In genomic region chr9:107425110-107426025, GRCh38 we compare ENCODE assay signal across 8 cellular contexts.
A peak's percentile ranks its signal among the peaks of the same experiment; 100 is the strongest.
DNase-seq lines count a peak whose midpoint lies in the region; ATAC-seq, FAIRE-seq and TF ChIP-seq lines count a peak whose summit lies in the region.

No MANE protein-coding gene starts in this region.

- H3K27me3 ChIP-seq in AG04450 (ENCODE audit: control insufficient read depth, insufficient read depth, low read length) (peaks cover 2% of the 10 kb centered on the region), mammary epithelial cell (ENCODE audit: insufficient read depth, low read length) (no peaks in the 10 kb centered on the region)

- intact Hi-C loops in mammary epithelial cell (cut with micrococcal nuclease) = no loop called here

- POLR2A ChIA-PET in AG04450 (lab: Yijun Ruan, JAX) = interaction anchor here (0.6 to 0.7 kb wide), 2 partner anchors 101 to 861 kb away, joined by 3 to 4 read pairs; no protein-coding TSS in a partner anchor

- TF ChIP-seq CTCF in AG04450 (IDR thresholded peaks at IDR 0.05; ENCODE audit: low read depth, low read length) (peak; percentile 86), WI38 (IDR thresholded peaks at IDR 0.05; ENCODE audit: low read depth, low read length) (peak; percentile 97), mammary epithelial cell (conservative IDR thresholded peaks at IDR 0.05 in 1 of 2, IDR thresholded peaks at IDR 0.05 in 1 of 2; ENCODE audit: extremely low read depth in 1 of 2, insufficient read depth in 1 of 2, low read depth in 1 of 2, low read length in 2 of 2) (peak; percentile 77 to 79)

- H3K4me2 ChIP-seq in mammary epithelial cell (ENCODE audit: insufficient read depth, low read depth, low read length) = peak overlapping the region; percentile 33

- no peaks in the 10 kb centered on the region; the same call in 1 of the 2 replicates for H3K9me3 ChIP-seq in AG04450 (ENCODE audit: control insufficient read depth, insufficient read depth, low read length)
- H3K9me3 ChIP-seq in mammary epithelial cell (replicated peaks; ENCODE audit: insufficient read depth, low read length) = no peaks in the 10 kb centered on the region

- H3K4me3 ChIP-seq in AG04450 (ENCODE audit: low read depth, low read length) = peak overlapping the region; percentile 36
- peak overlapping the region; percentile 30; the same call in 1 of the 2 replicates for H3K4me3 ChIP-seq in WI38 (ENCODE audit: low read depth, low read length)
- no peak overlapping the region for H3K4me3 ChIP-seq in mammary epithelial cell (replicated peaks in 1 of 3; ENCODE audit: insufficient read depth in 1 of 3, low read depth in 2 of 3, low read length in 3 of 3)

- CTCF ChIA-PET in AG04450 (lab: Charles Lee) = interaction anchor here (0.6 to 5.7 kb wide), 43 partner anchors 9 to 1518 kb away, joined by 3 to 60 read pairs (median 3); no protein-coding TSS in a partner anchor
- CTCF ChIA-PET in mammary epithelial cell (lab: Charles Lee; ENCODE audit: low non-redundant PET) = no interaction called here

- H2AFZ ChIP-seq in mammary epithelial cell (ENCODE audit: low read depth, low read length) = peak overlapping the region; percentile 92

- no peak for DNase-seq in AG04450 (ENCODE audit: low read depth, low spot score)
- DNase-seq in mammary epithelial cell = peak; percentile 38
- peak; percentile 82 for DNase-seq in islet precursor cell
- peak; percentile 57 for DNase-seq in stimulated activated CD4-positive, alpha-beta T cell treated with anti-CD3 and anti-CD28 coated beads, Interleukin-12 subunit alpha, Interleukin-12 subunit beta, amount 100 ng/mL, for 4 hours
- DNase-seq in RCC 7860 (ENCODE audit: low spot score) = no peak

- in situ Hi-C loops in mammary epithelial cell (cut with MboI; ENCODE audit: low sequenced_read_pairs in 2 of 2) = no loop called here

- no peak for FAIRE-seq in RCC 7860 (lab: Jason Lieb, UNC)

- WGBS in mammary epithelial cell (ENCODE audit: low coverage, missing lambda C conversion rate) = 74% methylated on average over 16 of the region's 46 CpGs

- H4K20me1 ChIP-seq in mammary epithelial cell (ENCODE audit: insufficient read depth, low read length) = no peaks in the 10 kb centered on the region

- H3K27ac ChIP-seq in AG04450 (ENCODE audit: low read depth, low read length) = no peak overlapping the region
- H3K27ac ChIP-seq in mammary epithelial cell (ENCODE audit: insufficient read depth, low read depth, low read length) = no peak overlapping the region

- no peaks in the 10 kb centered on the region for H3K79me2 ChIP-seq in mammary epithelial cell (ENCODE audit: insufficient read depth, low read length)

- ATAC-seq in GM19324 (IDR thresholded peaks at IDR 0.05; ENCODE audit: low FRiP score, unreplicated experiment) (peak; percentile 63), HG03457 (IDR thresholded peaks at IDR 0.05; ENCODE audit: unreplicated experiment) (peak; percentile 88)

- H3K36me3 ChIP-seq in mammary epithelial cell (ENCODE audit: insufficient read depth, low read length) = no peaks in the 10 kb centered on the region

- H3K4me1 ChIP-seq in mammary epithelial cell (ENCODE audit: insufficient read depth, low read length) = peaks cover 3% of the 10 kb centered on the region

- H3K9ac ChIP-seq in mammary epithelial cell (ENCODE audit: insufficient read depth, low read length) = no peak overlapping the region

- BruUV-seq in mammary epithelial cell (replicated peaks; lab: Mats Ljungman, UMichigan) = no TSS peak

- dilution Hi-C loops in mammary epithelial cell (cut with HindIII; ENCODE audit: low sequenced_read_pairs) = no loop called here

Comparison
In these comparisons a context has a peak if more than half of its experiments do, and no peak if none do; other contexts are left out.
1. DNase-seq: peak in mammary epithelial cell (single experiment), islet precursor cell (single experiment) and stimulated activated CD4-positive, alpha-beta T cell treated with anti-CD3 and anti-CD28 coated beads, Interleukin-12 subunit alpha, Interleukin-12 subunit beta, amount 100 ng/mL, for 4 hours (single experiment); none in AG04450 (single experiment) and RCC 7860 (single experiment).
2. H3K4me3 ChIP-seq: peak in AG04450 (single experiment) and WI38 (single experiment); none in mammary epithelial cell (0 of 3).
3. Peak in every context shown above with its lines, with median percentiles within 50 percentile points of each other: CTCF ChIP-seq.